In genomic region chr1:24929876-24930702, GRCh38 we compare ENCODE assay signal across 8 cellular contexts. TPM values are rescaled to one million over a fixed set of nuclear protein-coding genes. Genes with fewer than 3 reads are reported as not detected.
DNase-seq lines count a peak whose midpoint lies in the region; ATAC-seq and TF ChIP-seq lines count a peak whose summit lies in the region.

TSS of gene RUNX3 (minus strand) at chr1:24930276. CDS start at chr1:24929868, 408 bp downstream.

- H3K9me3 Mint-ChIP-seq in naive thymus-derived CD8-positive, alpha-beta T cell: no peaks in the 10 kb centered on the region

- peak within 1 kb of the TSS; percentile 88 to 100 (median 98) for H3K27ac Mint-ChIP-seq in naive thymus-derived CD8-positive, alpha-beta T cell

- POLR2A ChIA-PET in naive thymus-derived CD8-positive, alpha-beta T cell (lab: Charles Lee): interaction anchor here (0.5 to 11.0 kb wide), 39 partner anchors 10 to 1818 kb away, joined by 3 to 290 read pairs (median 5); partner anchors contain the start of gene SYF2

- H3K4me1 ChIP-seq in duodenal mucosa (ENCODE audit: control insufficient read depth in 1 of 2, insufficient read depth in 2 of 2, low read length in 2 of 2) (peaks cover 43 to 46% of the 10 kb centered on the region in 2 donors), stomach (peaks cover 34 to 71% (median 53%) of the 10 kb centered on the region in 4 donors)

- 1 to 3% (median 1%) methylated on average over 17 to 116 of the region's 117 CpGs for WGBS in stomach, 5 donors

- peaks cover 32 to 73% (median 67%) of the 10 kb centered on the region in 4 donors for H3K4me1 Mint-ChIP-seq in naive thymus-derived CD8-positive, alpha-beta T cell

- no peak for TF ChIP-seq CTCF in stomach (IDR thresholded peaks at IDR 0.05)

- peaks cover 78 to 81% of the 10 kb centered on the region in 2 donors for H3K27me3 ChIP-seq in duodenal mucosa (ENCODE audit: control insufficient read depth in 1 of 2, insufficient read depth in 2 of 2, low read length in 2 of 2)
- H3K27me3 ChIP-seq in stomach: peaks cover 40 to 99% (median 93%) of the 10 kb centered on the region in 3 donors

- no peaks in the 10 kb centered on the region for H3K27me3 Mint-ChIP-seq in naive thymus-derived CD8-positive, alpha-beta T cell

- H3K4me3 ChIP-seq in duodenal mucosa (ENCODE audit: low read depth in 1 of 2, low read length in 2 of 2) (peak within 1 kb of the TSS; percentile 54 to 68), stomach (peak within 1 kb of the TSS; percentile 27 to 53 (median 44))

- no peak for TF ChIP-seq POLR2A in stomach (IDR thresholded peaks at IDR 0.05)

- H3K36me3 ChIP-seq in duodenal mucosa (ENCODE audit: control insufficient read depth in 1 of 2, insufficient read depth in 2 of 2, low read length in 2 of 2) (no peaks in the 10 kb centered on the region), stomach (peaks cover 0 to 5% (median 0%) of the 10 kb centered on the region in 4 donors)

- ATAC-seq in GM18508 (IDR thresholded peaks at IDR 0.05; ENCODE audit: insufficient read depth, unreplicated experiment) (peak; percentile 48), HG02642 (IDR thresholded peaks at IDR 0.05; ENCODE audit: poor library complexity, unreplicated experiment) (peak; percentile 76)
- peak; percentile 82 to 83 for ATAC-seq in naive thymus-derived CD8-positive, alpha-beta T cell

- intact Hi-C loops in stomach (cut with DNase I; ENCODE audit: low total_unique reads): loop anchor here (10.0 kb wide), 1 partner anchor 275 kb away; no protein-coding TSS in a partner anchor

- H3K36me3 Mint-ChIP-seq in naive thymus-derived CD8-positive, alpha-beta T cell: peaks cover 4 to 27% (median 10%) of the 10 kb centered on the region in 3 donors

- H3K9me3 ChIP-seq in duodenal mucosa (ENCODE audit: control insufficient read depth in 1 of 2, low read length in 2 of 2) (no peaks in the 10 kb centered on the region), stomach (no peaks in the 10 kb centered on the region)

- H3K27ac ChIP-seq in duodenal mucosa (ENCODE audit: low read depth, low read length) (peak within 1 kb of the TSS; percentile 51), stomach (peak within 1 kb of the TSS; percentile 69 to 82 (median 73))

- H3K9ac ChIP-seq in duodenal mucosa (ENCODE audit: low read depth in 1 of 2, low read length in 2 of 2): peak within 1 kb of the TSS; percentile 63 to 75

- DNase-seq in NCI-H1092 treated with DMSO at 0.1 percent for 48 hours (lab: John Stamatoyannopoulos, UW) (peak; percentile 24), stomach (peak; percentile 64), NCI-H187 treated with DMSO at 0.1 percent for 48 hours (lab: John Stamatoyannopoulos, UW) (no peak)
- DNase-seq in activated CD4-positive, CD25-positive, alpha-beta regulatory T cell treated with anti-CD3 and anti-CD28 coated beads, Interleukin-2, amount 50 U/mL, for 72 hours: peak; percentile 87
- DNase-seq in naive thymus-derived CD8-positive, alpha-beta T cell: peak; percentile 86 to 96 (median 94)

- H3K4me3 Mint-ChIP-seq in naive thymus-derived CD8-positive, alpha-beta T cell: peak within 1 kb of the TSS; percentile 89 to 99 (median 98)

- TF ChIP-seq EP300 in stomach (IDR thresholded peaks at IDR 0.05): no peak

RNA-seq across cellular contexts. Expression of gene RUNX3, which starts in this region (rescaled TPM):
- total RNA-seq in naive thymus-derived CD8-positive, alpha-beta T cell: 10 to 100 TPM; 87.1 to 95.3 TPM
- polyA plus RNA-seq in naive thymus-derived CD8-positive, alpha-beta T cell: 10 to 100 TPM; 22.0 to 64.0 (median 54.0) TPM
- total RNA-seq in stomach: 1 to 10 TPM in 3 of 5 donors, under 1 TPM in 1, not detected in 1; 0.29 to 6.1 (median 3.2) TPM
- polyA plus RNA-seq in stomach: 1 to 10 TPM; 1.5 to 4.0 (median 2.6) TPM

Comparison
In these comparisons a context has a peak if more than half of its experiments do, and no peak if none do; other contexts are left out.
1. RNA of gene RUNX3 (total RNA-seq): 87.1 to 95.3 TPM in naive thymus-derived CD8-positive, alpha-beta T cell; 0.29 to 6.1 TPM in stomach; every median in the first group is over 10 times any median in the second.
2. RNA of gene RUNX3 (polyA plus RNA-seq): 22.0 to 64.0 TPM in naive thymus-derived CD8-positive, alpha-beta T cell; 1.5 to 4.0 TPM in stomach; every median in the first group is over 4 times any median in the second.
3. Peak in every context shown above with its lines, with median percentiles within 50 percentile points of each other: ATAC-seq.